ENCODE assay signal across 12 cellular contexts in genomic region chr20:50425076-50425475, GRCh38.
A peak's percentile ranks its signal among the peaks of the same experiment; 100 is the strongest.
DNase-seq lines count a peak whose midpoint lies in the region; ATAC-seq and TF ChIP-seq lines count a peak whose summit lies in the region.
"Had no signal": no experiment of that assay in that cellular context is flagged by ENCODE, and none has a peak within 500 bp of the region (broad histone marks: within the 10 kb centered on the region; RNA-seq: fewer than 3 reads in every experiment).

No MANE protein-coding gene starts in this region.

- no peak overlapping the region for H3K4me3 ChIP-seq in SJCRH30
- H3K4me3 ChIP-seq: tibial nerve had no signal

- CTCF ChIA-PET in HEK293T (lab: Yijun Ruan, JAX) = no interaction called here

- peak; percentile 14 for DNase-seq in NOMO-1 treated with DMSO at 0.1 percent for 48 hours (lab: John Stamatoyannopoulos, UW; ENCODE audit: unreplicated experiment)
- DNase-seq in NOMO-1 treated with dmso at 0.1 percent for 144 hours (lab: John Stamatoyannopoulos, UW; ENCODE audit: unreplicated experiment) = no peak
- DNase-seq in HEK293T (ENCODE audit: extremely low spot score) = peak; percentile 39
- DNase-seq in SJCRH30 = peak; percentile 82 to 88
- peak; percentile 71 for DNase-seq in myocyte (ENCODE audit: low read depth)
- DNase-seq in COLO829 (ENCODE audit: low spot score) = no peak
- DNase-seq in NK-92 treated with Interleukin-12 subunit alpha and Interleukin-12 subunit beta, amount 100 ng/mL, for 24 hours (lab: John Stamatoyannopoulos, UW) = no peak
- DNase-seq: activated CD8-positive, alpha-beta memory T cell treated with anti-CD3 and anti-CD28 coated beads, Interleukin-2, amount 10 ng/mL, durations not matched to agents 7 days and 5 days; kidney; NCI-H1048 had no signal

- H3K27ac ChIP-seq in SJCRH30 = no peak overlapping the region

- H3K36me3 ChIP-seq in SJCRH30 = no peaks in the 10 kb centered on the region
- H3K36me3 ChIP-seq: tibial nerve had no signal

- H3K27me3 ChIP-seq in SJCRH30 = no peaks in the 10 kb centered on the region
- H3K27me3 ChIP-seq: tibial nerve had no signal

- no peak for ATAC-seq in HG03196 (IDR thresholded peaks at IDR 0.05; ENCODE audit: unreplicated experiment)
- ATAC-seq: activated CD8-positive, alpha-beta memory T cell treated with anti-CD3 and anti-CD28 coated beads, Interleukin-2, amount 10 ng/mL, durations not matched to agents 7 days and 5 days had no signal

- peaks cover 10% of the 10 kb centered on the region; the same call in 1 of the 2 replicates for H3K4me1 ChIP-seq in SJCRH30

- POLR2A ChIA-PET in HEK293T (lab: Yijun Ruan, JAX) = no interaction called here

- H3K9me3 ChIP-seq in SJCRH30 (replicated peaks) = peaks cover 6% of the 10 kb centered on the region

TF ChIP-seq in HEK293T, 16 proteins besides CTCF, POLR2A, EP300 and RAD21:
- no peak for TF ChIP-seq BHLHE40 (IDR thresholded peaks at IDR 0.05; ENCODE audit: borderline replicate concordance)
- no peak for TF ChIP-seq LEF1 (IDR thresholded peaks at IDR 0.05; ENCODE audit: borderline replicate concordance)
- no peak for TF ChIP-seq ZNF384 (IDR thresholded peaks at IDR 0.05)
- no peak for TF ChIP-seq ELF4 (IDR thresholded peaks at IDR 0.05)
- no peak for TF ChIP-seq TARDBP (IDR thresholded peaks at IDR 0.05)
- no peak for TF ChIP-seq SUZ12 (IDR thresholded peaks at IDR 0.05)
- TF ChIP-seq NFRKB (IDR thresholded peaks at IDR 0.05) = no peak
- no peak for TF ChIP-seq SP1 (IDR thresholded peaks at IDR 0.05)
- TF ChIP-seq FOXK2 (IDR thresholded peaks at IDR 0.05) = no peak

Comparison
In these comparisons a context has a peak if more than half of its experiments do, and no peak if none do; other contexts are left out.
1. DNase-seq: peak in NOMO-1 treated with DMSO at 0.1 percent for 48 hours (single experiment), HEK293T (single experiment), SJCRH30 (2 of 2) and myocyte (single experiment); none in NOMO-1 treated with dmso at 0.1 percent for 144 hours (single experiment), COLO829 (single experiment) and NK-92 treated with Interleukin-12 subunit alpha and Interleukin-12 subunit beta, amount 100 ng/mL, for 24 hours (single experiment).